25 cellular contexts compared by ENCODE assay signal in the genomic region with DNA sequence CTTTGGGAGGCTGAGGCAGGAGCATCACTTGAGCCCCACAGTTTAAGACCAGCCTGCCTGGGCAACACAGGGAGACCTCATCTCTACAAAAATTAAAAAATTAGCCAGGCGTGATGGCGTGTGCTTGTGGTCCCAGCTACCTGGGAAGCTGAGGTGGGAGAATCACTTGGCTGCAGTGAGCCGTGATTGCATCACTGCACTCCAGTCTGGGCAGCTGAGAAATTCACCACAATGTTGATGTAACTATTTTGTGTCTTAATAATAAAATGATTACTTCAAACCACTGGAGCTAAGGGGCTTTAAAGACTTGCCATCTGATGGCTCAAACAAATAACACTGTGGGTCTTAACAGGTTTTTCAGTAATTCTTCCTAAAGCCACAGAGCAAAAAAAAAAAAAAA. TPM values are rescaled to one million over a fixed set of nuclear protein-coding genes. Genes with fewer than 3 reads are reported as not detected.
A peak's percentile ranks its signal among the peaks of the same experiment; 100 is the strongest.
DNase-seq lines count a peak whose midpoint lies in the region; ATAC-seq, FAIRE-seq and TF ChIP-seq lines count a peak whose summit lies in the region.
"Had no signal": no experiment of that assay in that cellular context is flagged by ENCODE, and none has a peak within 500 bp of the region (broad histone marks: within the 10 kb centered on the region; RNA-seq: fewer than 3 reads in every experiment).

No MANE protein-coding gene starts in this region.

- no peaks in the 10 kb centered on the region for H3K27me3 ChIP-seq in PC-3 (ENCODE audit: low read length)
- H3K27me3 ChIP-seq: BLaER1 had no signal

- H3K27me3 Mint-ChIP-seq in chondrocyte (ENCODE audit: low read depth), result no peaks in the 10 kb centered on the region
- H3K27me3 Mint-ChIP-seq: CD4-positive, alpha-beta T cell had no signal

- H4K20me1 ChIP-seq in PC-3 (ENCODE audit: low read length) (peaks cover 64% of the 10 kb centered on the region), OCI-LY7 (ENCODE audit: insufficient read depth, low read length) (peaks cover 9% of the 10 kb centered on the region)

- H3K9me3 ChIP-seq in PC-3 (ENCODE audit: low read length) (no peaks in the 10 kb centered on the region), OCI-LY7 (ENCODE audit: low read length) (peaks cover 17% of the 10 kb centered on the region; the same call in 1 of the 2 replicates)
- H3K9me3 ChIP-seq: A549, BLaER1 had no signal

- TF ChIP-seq CTCF in chondrocyte (IDR thresholded peaks at IDR 0.05) (no peak), PC-3 (conservative IDR thresholded peaks at IDR 0.05; ENCODE audit: low read depth, low read length) (no peak), OCI-LY7 (conservative IDR thresholded peaks at IDR 0.05; ENCODE audit: low read length) (no peak)

- no peaks in the 10 kb centered on the region for H3K9me3 Mint-ChIP-seq in chondrocyte (ENCODE audit: low read depth)
- H3K9me3 Mint-ChIP-seq: CD4-positive, alpha-beta T cell had no signal

- FAIRE-seq in HTR-8/SVneo (lab: Jason Lieb, UNC), result peak; percentile 79
- FAIRE-seq: A549, G401.6, K562 had no signal

- DNase-seq in DMS79 (lab: John Stamatoyannopoulos, UW) (peak; percentile 65), HTR-8/SVneo (ENCODE audit: insufficient read length, low spot score) (no peak), chondrocyte (ENCODE audit: low spot score) (no peak), iris pigment epithelial cell (ENCODE audit: low read depth) (peak; percentile 45), PC-3 (no peak), anterior cingulate cortex (lab: John Stamatoyannopoulos, UW) (no peak), G401 (ENCODE audit: low spot score) (no peak), OCI-LY7 (ENCODE audit: low spot score) (no peak)
- DNase-seq: CD4-positive, alpha-beta T cell; COR-L47; DMS 273 treated with DMSO at 0.1 percent for 48 hours; MM.1S; NCI-H1092 treated with DMSO at 0.1 percent for 48 hours; NCI-H1436 treated with DMSO at 0.1 percent for 48 hours; NCI-H1930; NCI-H226; NCI-H510A treated with DMSO at 0.1 percent for 48 hours; NCI-H748 treated with DMSO at 0.1 percent for 48 hours; SIG-M5 had no signal

- intact Hi-C loops in PC-3 (cut with micrococcal nuclease) (no loop called here), OCI-LY7 (cut with micrococcal nuclease; ENCODE audit: unreplicated experiment) (no loop called here)

- no peaks in the 10 kb centered on the region for H3K4me1 ChIP-seq in PC-3 (ENCODE audit: insufficient read depth, low read length)
- peaks cover 10% of the 10 kb centered on the region for H3K4me1 ChIP-seq in OCI-LY7 (ENCODE audit: insufficient read depth, low read length, poor library complexity, severe bottlenecking)
- H3K4me1 ChIP-seq: A549, BLaER1 had no signal

- peak overlapping the region; percentile 69 for H3K27ac Mint-ChIP-seq in chondrocyte (ENCODE audit: unreplicated experiment)
- H3K27ac Mint-ChIP-seq: CD4-positive, alpha-beta T cell had no signal

- peaks cover 95% of the 10 kb centered on the region for H3K79me2 ChIP-seq in PC-3 (ENCODE audit: low read length)
- H3K79me2 ChIP-seq in OCI-LY7 (ENCODE audit: insufficient read depth, low read depth, low read length), result peaks cover 100% of the 10 kb centered on the region

- no peaks in the 10 kb centered on the region for H3F3A ChIP-seq in PC-3 (ENCODE audit: low read length, unreplicated experiment)

- no peak overlapping the region for H3K4me3 Mint-ChIP-seq in chondrocyte (ENCODE audit: unreplicated experiment)
- H3K4me3 Mint-ChIP-seq: CD4-positive, alpha-beta T cell had no signal

- H2AFZ ChIP-seq in PC-3 (ENCODE audit: low read length) (no peak overlapping the region), OCI-LY7 (ENCODE audit: low read length) (no peak overlapping the region)

- H3K27ac ChIP-seq in PC-3 (ENCODE audit: low read length), result no peak overlapping the region
- H3K27ac ChIP-seq in OCI-LY7 (ENCODE audit: low read depth, low read length, poor library complexity, severe bottlenecking), result no peak overlapping the region
- H3K27ac ChIP-seq: A549, BLaER1 had no signal

- ATAC-seq in PC-3, result no peak
- ATAC-seq: A549, K562, Panc1, SK-N-SH treated with all-trans-retinoic acid at 6 μM for 48 hours had no signal

- peaks cover 9% of the 10 kb centered on the region for H3K4me1 Mint-ChIP-seq in chondrocyte (ENCODE audit: low read depth)

- H3K36me3 ChIP-seq in PC-3 (ENCODE audit: low read depth, low read length) (peaks cover 75% of the 10 kb centered on the region), OCI-LY7 (ENCODE audit: insufficient read depth, low read length) (peaks cover 99% of the 10 kb centered on the region)

- H3K36me3 Mint-ChIP-seq in chondrocyte (ENCODE audit: low read depth), result peaks cover 29% of the 10 kb centered on the region

- CTCF ChIA-PET in PC-3 (lab: Charles Lee) (no interaction called here), OCI-LY7 (lab: Charles Lee; ENCODE audit: unreplicated experiment) (interaction anchor here (0.5 kb wide), 1 partner anchor 1247 kb away, joined by 3 read pairs; no protein-coding TSS in a partner anchor)

- in situ Hi-C loops in G401 (cut with HindIII; ENCODE audit: low sequenced_read_pairs), result no loop called here

- H3K9ac ChIP-seq in PC-3 (ENCODE audit: low read length), result no peak overlapping the region
- H3K9ac ChIP-seq: BLaER1 had no signal

- H3K4me3 ChIP-seq in PC-3 (ENCODE audit: low read length), result no peak overlapping the region
- H3K4me3 ChIP-seq in OCI-LY7 (ENCODE audit: low read depth, low read length, poor library complexity, severe bottlenecking), result no peak overlapping the region
- H3K4me3 ChIP-seq: A549, BLaER1, K562 had no signal

- no peaks in the 10 kb centered on the region for H3K9me2 ChIP-seq in PC-3 (replicated peaks; ENCODE audit: low read length)
- H3K9me2 ChIP-seq in OCI-LY7 (ENCODE audit: insufficient read depth, low read length), result no peaks in the 10 kb centered on the region

- POLR2A ChIA-PET in PC-3 (lab: Charles Lee; ENCODE audit: unreplicated experiment) (interaction anchor here (0.5 kb wide), 1 partner anchor 11 kb away, joined by 3 read pairs; a partner anchor contains a TSS), OCI-LY7 (lab: Charles Lee) (no interaction called here)

- H3K4me2 ChIP-seq in PC-3 (ENCODE audit: low read length), result no peak overlapping the region
- H3K4me2 ChIP-seq in OCI-LY7 (ENCODE audit: low read length), result no peak overlapping the region
- H3K4me2 ChIP-seq: A549, BLaER1 had no signal

- BruUV-seq in PC-3 (replicated peaks; lab: Mats Ljungman, UMichigan) (no TSS peak), OCI-LY7 (replicated peaks; lab: Mats Ljungman, UMichigan) (no TSS peak)

RNA-seq across cellular contexts. Expression of a gene that starts 10.8 kb away (rescaled TPM):
- 140 to 205 TPM (median 158 TPM) in 3 replicates for total RNA-seq in chondrocyte
- 128 and 132 TPM in 2 replicates for total RNA-seq in PC-3 (2014; rRNA removed)
- total RNA-seq in G401 (2014; rRNA removed; shearing (Covaris generic)), result 313 and 338 TPM in 2 replicates
- total RNA-seq in OCI-LY7 (2014; rRNA removed; shearing (Covaris generic)), result 204 and 435 TPM in 2 replicates
- 498 and 512 TPM in 2 replicates for total RNA-seq in OCI-LY7 (2022)

RNA-seq across cellular contexts. Expression of a gene that starts 11.2 kb away (rescaled TPM):
- total RNA-seq in chondrocyte (78.9 to 94.5 TPM (median 81.3 TPM) in 3 replicates), PC-3 (2014; rRNA removed) (74.9 and 80.8 TPM in 2 replicates), OCI-LY7 (2022) (91.7 and 96.6 TPM in 2 replicates)
- total RNA-seq in G401 (2014; rRNA removed; shearing (Covaris generic)), result 72.7 and 73.2 TPM in 2 replicates
- total RNA-seq in OCI-LY7 (2014; rRNA removed; shearing (Covaris generic)), result 70.4 and 86.5 TPM in 2 replicates

Comparison
In these comparisons a context has a peak if more than half of its experiments do, and no peak if none do; other contexts are left out.
1. DNase-seq: peak in DMS79 (single experiment) and iris pigment epithelial cell (single experiment); none in HTR-8/SVneo (single experiment), chondrocyte (single experiment), PC-3 (single experiment), anterior cingulate cortex (0 of 58), G401 (single experiment) and OCI-LY7 (single experiment).